Comparison of ENCODE assay signal across 12 cellular contexts in the genomic region with DNA sequence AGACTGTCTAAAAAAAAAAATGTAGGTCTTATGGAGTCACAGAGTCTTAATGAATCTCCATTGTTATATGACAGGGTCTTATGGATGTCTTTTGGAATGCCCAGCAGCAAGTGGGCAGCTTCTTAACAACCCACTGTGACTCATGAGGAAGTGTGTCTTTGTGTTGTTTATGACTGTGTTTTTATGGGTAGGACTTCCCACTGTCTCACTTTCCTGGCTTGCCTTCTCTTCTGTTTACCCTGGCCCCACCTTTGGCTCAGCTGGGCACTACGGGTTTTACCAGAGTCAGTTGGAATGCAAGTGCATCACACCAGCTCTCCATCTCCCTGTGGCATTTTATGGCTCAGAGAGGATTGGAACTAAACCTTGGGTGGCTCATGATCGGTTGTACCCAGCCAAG.
DNase-seq lines count a peak whose midpoint lies in the region; ATAC-seq and TF ChIP-seq lines count a peak whose summit lies in the region.
"Had no signal": no experiment of that assay in that cellular context is flagged by ENCODE, and none has a peak within 500 bp of the region (broad histone marks: within the 10 kb centered on the region; RNA-seq: fewer than 3 reads in every experiment).

No MANE protein-coding gene starts in this region.

- no peak overlapping the region for H2BK120ac ChIP-seq in mesenchymal stem cell (ENCODE audit: low read depth, low read length)

- no peak overlapping the region for H2AFZ ChIP-seq in mesenchymal stem cell (ENCODE audit: low read depth, low read length)

- H3K23ac ChIP-seq in mesenchymal stem cell (ENCODE audit: low read length in 2 of 2): no peak overlapping the region

- H3K4ac ChIP-seq in mesenchymal stem cell (ENCODE audit: low read depth in 1 of 2, low read length in 2 of 2): no peak overlapping the region

- no peaks in the 10 kb centered on the region for H3K36me3 ChIP-seq in mesenchymal stem cell (ENCODE audit: control insufficient read depth in 1 of 2, insufficient read depth in 2 of 2, low read depth in 1 of 2, low read length in 2 of 2)

- H3K14ac ChIP-seq in mesenchymal stem cell (ENCODE audit: low read length in 2 of 2): no peak overlapping the region

- H4K8ac ChIP-seq in mesenchymal stem cell (ENCODE audit: low read length): no peak overlapping the region

- no peak overlapping the region for H2BK15ac ChIP-seq in mesenchymal stem cell (ENCODE audit: low read depth, poor library complexity, severe bottlenecking)

- 61% methylated on average over 2 of the region's 2 CpGs for WGBS in mesenchymal stem cell

- peak overlapping the region; percentile 75 for H3K27ac ChIP-seq in epithelial cell of prostate
- no peak overlapping the region for H3K27ac ChIP-seq in caudate nucleus (ENCODE audit: low read depth, low read length)
- no peak overlapping the region for H3K27ac ChIP-seq in mesenchymal stem cell (ENCODE audit: low read length, poor library complexity, severe bottlenecking)

- TF ChIP-seq CTCF in retinal pigment epithelial cell (conservative IDR thresholded peaks at IDR 0.05; ENCODE audit: low read depth, low read length): no peak

- no peak overlapping the region for H3K4me2 ChIP-seq in mesenchymal stem cell (ENCODE audit: low read length, poor library complexity, severe bottlenecking)

- no peak for ATAC-seq in HG03095 (IDR thresholded peaks at IDR 0.05; ENCODE audit: unreplicated experiment)

- H3K9me3 ChIP-seq in mesenchymal stem cell (ENCODE audit: control insufficient read depth, low read length): no peaks in the 10 kb centered on the region

- no peak overlapping the region for H2AK5ac ChIP-seq in mesenchymal stem cell (ENCODE audit: low read length, severe bottlenecking)

- DNase-seq in H4 (ENCODE audit: low spot score) (peak; percentile 88), NCI-H69 (lab: John Stamatoyannopoulos, UW) (peak; percentile 88), epithelial cell of prostate (ENCODE audit: low read depth, low spot score) (peak; percentile 96), retinal pigment epithelial cell (ENCODE audit: low read depth) (peak; percentile 16), NCI-H2081 treated with DMSO at 0.1 percent for 48 hours (lab: John Stamatoyannopoulos, UW) (no peak), caudate nucleus (lab: John Stamatoyannopoulos, UW) (no peak), mesenchymal stem cell (no peak)
- DNase-seq: activated CD4-positive, CD25-positive, alpha-beta regulatory T cell treated with anti-CD3 and anti-CD28 coated beads, Interleukin-2, amount 50 U/mL, for 72 hours; activated gamma-delta T cell; dermis blood vessel endothelial cell; NCI-H1436 had no signal

- no peak overlapping the region for H4K91ac ChIP-seq in mesenchymal stem cell (ENCODE audit: low read length)

- H3K27me3 ChIP-seq in mesenchymal stem cell (ENCODE audit: control insufficient read depth in 1 of 2, insufficient read depth in 1 of 2, low read length in 2 of 2): no peaks in the 10 kb centered on the region

- peaks cover 7% of the 10 kb centered on the region for H3K4me1 ChIP-seq in mesenchymal stem cell (ENCODE audit: control insufficient read depth, insufficient read depth, low read depth, low read length)

- no peak overlapping the region for H3K9ac ChIP-seq in mesenchymal stem cell (ENCODE audit: low read length)

- no peak overlapping the region for H2BK5ac ChIP-seq in mesenchymal stem cell (ENCODE audit: low read depth, low read length, poor library complexity, severe bottlenecking)

- H3K4me3 ChIP-seq in retinal pigment epithelial cell (ENCODE audit: low read length) (no peak overlapping the region), mesenchymal stem cell (ENCODE audit: insufficient read depth in 1 of 2, low read depth in 1 of 2, low read length in 2 of 2) (no peak overlapping the region)

- H2BK12ac ChIP-seq in mesenchymal stem cell (ENCODE audit: low read length in 2 of 2): no peak overlapping the region

- no peak overlapping the region for H3K18ac ChIP-seq in mesenchymal stem cell (ENCODE audit: low read depth in 1 of 2, low read length in 2 of 2)

- no peaks in the 10 kb centered on the region for H3K79me1 ChIP-seq in mesenchymal stem cell (replicated peaks; ENCODE audit: low read length, poor library complexity, severe bottlenecking)

Comparison
In these comparisons a context has a peak if more than half of its experiments do, and no peak if none do; other contexts are left out.
1. DNase-seq: peak in H4 (single experiment), NCI-H69 (single experiment), epithelial cell of prostate (single experiment) and retinal pigment epithelial cell (single experiment); none in NCI-H2081 treated with DMSO at 0.1 percent for 48 hours (single experiment), caudate nucleus (0 of 61) and mesenchymal stem cell (single experiment).